In genomic region chr3:141876381-141876890, GRCh38 we compare ENCODE assay signal across 8 cellular contexts. TPM values are rescaled to one million over a fixed set of nuclear protein-coding genes. Genes with fewer than 3 reads are reported as not detected.
DNase-seq lines count a peak whose midpoint lies in the region; ATAC-seq, FAIRE-seq and TF ChIP-seq lines count a peak whose summit lies in the region.

ATP1B3 (plus strand) TSS chr3:141876643; CDS start chr3:141876802, 159 bp downstream.

- no peak for FAIRE-seq in pancreas (lab: Jason Lieb, UNC)

- H3K27ac ChIP-seq in MM.1S (ENCODE audit: low read length) (peak within 1 kb of the TSS; percentile 84), pancreas (peak within 1 kb of the TSS; percentile 88 to 93 (median 91)), thymus (ENCODE audit: low read depth) (peak within 1 kb of the TSS; percentile 97)

- peaks cover 44% of the 10 kb centered on the region for H3K79me2 ChIP-seq in MM.1S (ENCODE audit: low read length)

- H3K9me2 ChIP-seq in MM.1S (replicated peaks; ENCODE audit: insufficient read depth, low read length) = no peaks in the 10 kb centered on the region

- TF ChIP-seq CTCF in GM06990 (IDR thresholded peaks at IDR 0.05; ENCODE audit: insufficient read depth, low read length, poor library complexity, severe bottlenecking) (no peak), MM.1S (IDR thresholded peaks at IDR 0.05; ENCODE audit: low read length) (no peak), pancreas (IDR thresholded peaks at IDR 0.05) (no peak)

- H3K27me3 ChIP-seq in GM06990 (replicated peaks; ENCODE audit: control insufficient read depth, insufficient read depth, low read length) (no peaks in the 10 kb centered on the region), MM.1S (replicated peaks; ENCODE audit: insufficient read depth, low read length) (no peaks in the 10 kb centered on the region), pancreas (no peaks in the 10 kb centered on the region), thymus (ENCODE audit: control insufficient read depth, insufficient read depth) (no peaks in the 10 kb centered on the region)

- peak within 1 kb of the TSS; percentile 96 for H3K4me2 ChIP-seq in MM.1S (ENCODE audit: low read depth, low read length)

- H3K4me3 ChIP-seq in GM06990 (replicated peaks; ENCODE audit: low read depth, low read length) = peak within 1 kb of the TSS; percentile 84
- peak within 1 kb of the TSS; percentile 94 for H3K4me3 ChIP-seq in MM.1S (ENCODE audit: low read length)
- H3K4me3 ChIP-seq in pancreas = peak within 1 kb of the TSS; percentile 69 to 94 (median 77)
- peak within 1 kb of the TSS; percentile 95 for H3K4me3 ChIP-seq in thymus (ENCODE audit: low read length)

- no peaks in the 10 kb centered on the region for H3K9me3 ChIP-seq in MM.1S (replicated peaks; ENCODE audit: insufficient read depth, low read length)
- H3K9me3 ChIP-seq in pancreas = no peaks in the 10 kb centered on the region
- no peaks in the 10 kb centered on the region for H3K9me3 ChIP-seq in thymus (ENCODE audit: control insufficient read depth)

- peak within 1 kb of the TSS; percentile 89 for H3K9ac ChIP-seq in MM.1S (ENCODE audit: low read length)

- peak; percentile 79 to 81 for ATAC-seq in activated naive CD4-positive, alpha-beta T cell treated with anti-CD3 and anti-CD28 coated beads, Interleukin-2, amount 50 U/mL, for 72 hours
- ATAC-seq in pancreas = peak; percentile 86 to 90 (median 88)

- DNase-seq in GM06990 (ENCODE audit: extremely low read depth, insufficient read length) (peak; percentile 95), HCEC 1CT (peak; percentile 92), MM.1S (peak; percentile 89), SKM-1 treated with dmso at 0.1 percent for 144 hours (lab: John Stamatoyannopoulos, UW; ENCODE audit: unreplicated experiment) (peak; percentile 83), head of caudate nucleus (peak; percentile 60 to 92 (median 86)), pancreas (peak; percentile 78 to 94 (median 85))
- DNase-seq in activated naive CD4-positive, alpha-beta T cell treated with anti-CD3 and anti-CD28 coated beads, Interleukin-2, amount 50 U/mL, for 72 hours (ENCODE audit: low spot score in 2 of 2) = peak; percentile 87

- no peaks in the 10 kb centered on the region for H4K20me1 ChIP-seq in MM.1S (ENCODE audit: insufficient read depth, low read length)

- WGBS in pancreas, 2 donors = 0 to 1% methylated on average over 44 to 69 of the region's 69 CpGs
- under 1% methylated on average over 69 of the region's 69 CpGs for WGBS in thymus

- intact Hi-C loops in head of caudate nucleus (cut with DNase I) (loop anchor here (2.0 kb wide), 1 partner anchor 138 kb away; the partner anchor contains the start of gene RNF7), pancreas (cut with DNase I) (no loop called here)

- H3K9me3 Mint-ChIP-seq in activated naive CD4-positive, alpha-beta T cell treated with anti-CD3 and anti-CD28 coated beads, Interleukin-2, amount 50 U/mL, for 72 hours = no peaks in the 10 kb centered on the region

- H3K27ac Mint-ChIP-seq in activated naive CD4-positive, alpha-beta T cell treated with anti-CD3 and anti-CD28 coated beads, Interleukin-2, amount 50 U/mL, for 72 hours = peak within 1 kb of the TSS; percentile 95 to 98

- peaks cover 17 to 21% of the 10 kb centered on the region in 2 donors for H3K36me3 Mint-ChIP-seq in activated naive CD4-positive, alpha-beta T cell treated with anti-CD3 and anti-CD28 coated beads, Interleukin-2, amount 50 U/mL, for 72 hours

- no peaks in the 10 kb centered on the region for H3K36me3 ChIP-seq in GM06990 (ENCODE audit: control insufficient read depth, insufficient read depth, low read length)
- H3K36me3 ChIP-seq in MM.1S (replicated peaks; ENCODE audit: insufficient read depth, low read length) = 0 out of 2 replicates have a peak, but pooled peaks cover 4% of the 10 kb centered on the region
- H3K36me3 ChIP-seq in pancreas = no peaks in the 10 kb centered on the region
- no peaks in the 10 kb centered on the region for H3K36me3 ChIP-seq in thymus (ENCODE audit: control insufficient read depth, insufficient read depth)

- peak within 1 kb of the TSS; percentile 95 for H2AFZ ChIP-seq in MM.1S (ENCODE audit: low read length)

- peaks cover 16% of the 10 kb centered on the region for H3F3A ChIP-seq in MM.1S (ENCODE audit: insufficient read depth, low read length)

- peaks cover 12% of the 10 kb centered on the region; the same call in 1 of the 2 replicates for H3K4me1 ChIP-seq in MM.1S (ENCODE audit: low read length)
- peaks cover 0 to 12% (median 10%) of the 10 kb centered on the region in 3 donors for H3K4me1 ChIP-seq in pancreas
- no peaks in the 10 kb centered on the region for H3K4me1 ChIP-seq in thymus (ENCODE audit: control insufficient read depth, insufficient read depth, low read length)

RNA-seq across cellular contexts. Expression of gene ATP1B3, which starts in this region (rescaled TPM):
- 100 to 1,000 TPM; 110 to 156 TPM for total RNA-seq in activated naive CD4-positive, alpha-beta T cell treated with anti-CD3 and anti-CD28 coated beads, Interleukin-2, amount 50 U/mL, for 72 hours
- total RNA-seq in pancreas = 10 to 100 TPM in 5 of 6 donors, 1 to 10 TPM in 1; 6.7 to 29.9 (median 17.6) TPM
- polyA plus RNA-seq in pancreas (10 to 100 TPM; 24.7 to 53.0 TPM), thymus (99.0 TPM)

Comparison
In these comparisons a context has a peak if more than half of its experiments do, and no peak if none do; other contexts are left out.
1. Peak in every context shown above with its lines: DNase-seq, ATAC-seq, H3K4me3 ChIP-seq and H3K27ac ChIP-seq.